In genomic region chr18:49443837-49444236, GRCh38 we compare ENCODE assay signal across 34 cellular contexts. TPM values are rescaled to one million over a fixed set of nuclear protein-coding genes. Genes with fewer than 3 reads are reported as not detected.
DNase-seq lines count a peak whose midpoint lies in the region; FAIRE-seq and TF ChIP-seq lines count a peak whose summit lies in the region.
"Had no signal": no experiment of that assay in that cellular context is flagged by ENCODE, and none has a peak within 500 bp of the region (broad histone marks: within the 10 kb centered on the region; RNA-seq: fewer than 3 reads in every experiment).

No MANE protein-coding gene starts in this region.

- TF ChIP-seq CTCF in D721Med (IDR thresholded peaks at IDR 0.05; ENCODE audit: insufficient read depth, missing control alignments) (no peak), HEK293 (tag by site-specific recombination; IDR thresholded peaks at IDR 0.05) (no peak), PC-9 (conservative IDR thresholded peaks at IDR 0.05) (no peak)

- peaks cover 0 to 3% of the 10 kb centered on the region in 2 experiments; a peak in 1 of 3 replicates for H3K36me3 ChIP-seq in HEK293 (ENCODE audit: control insufficient read depth in 2 of 2, insufficient read depth in 1 of 2, low read length in 2 of 2)
- no peaks in the 10 kb centered on the region for H3K36me3 ChIP-seq in endocrine pancreas (ENCODE audit: control insufficient read depth, insufficient read depth, low read length)
- no peaks in the 10 kb centered on the region for H3K36me3 ChIP-seq in neuronal stem cell (replicated peaks in 1 of 2; ENCODE audit: control insufficient read depth in 2 of 2, insufficient read depth in 2 of 2, low read length in 2 of 2)
- no peaks in the 10 kb centered on the region for H3K36me3 ChIP-seq in PC-9 (ENCODE audit: low read depth)
- H3K36me3 ChIP-seq: BE2C had no signal

- no peak overlapping the region for H3K18ac ChIP-seq in neuronal stem cell (ENCODE audit: low read length)

- H2BK120ac ChIP-seq in neuronal stem cell (ENCODE audit: low read depth, low read length) = no peak overlapping the region

- POLR2A ChIA-PET in HEK293 (lab: Yijun Ruan, JAX) = no interaction called here
- POLR2A ChIA-PET in PC-9 (lab: Charles Lee; ENCODE audit: unreplicated experiment) = no interaction called here

- H3K79me2 ChIP-seq in PC-9 (ENCODE audit: low read depth) = peaks cover 15% of the 10 kb centered on the region; the same call in 1 of the 2 replicates

- H2BK12ac ChIP-seq in neuronal stem cell (ENCODE audit: low read length) = no peak overlapping the region

- peak; percentile 93 for FAIRE-seq in D721Med (lab: Jason Lieb, UNC)
- peak; percentile 56 for FAIRE-seq in islet of Langerhans (lab: Jason Lieb, UNC)
- FAIRE-seq: A204.1, A549 had no signal

- H4K20me1 ChIP-seq in PC-9 (ENCODE audit: insufficient read depth) = peaks cover 5% of the 10 kb centered on the region

- 0 out of 2 replicates have a peak, but pooled peaks cover 3% of the 10 kb centered on the region for H3F3A ChIP-seq in PC-9 (ENCODE audit: insufficient read depth, low read depth)

- no peaks in the 10 kb centered on the region for H3K79me1 ChIP-seq in neuronal stem cell (ENCODE audit: low read depth, low read length)

- H3K9me3 ChIP-seq in HEK293 (ENCODE audit: control insufficient read depth, insufficient read depth, low read depth, low read length) = no peaks in the 10 kb centered on the region
- H3K9me3 ChIP-seq in endocrine pancreas (ENCODE audit: control insufficient read depth, low read length) = no peaks in the 10 kb centered on the region
- H3K9me3 ChIP-seq in neuronal stem cell (replicated peaks in 1 of 2; ENCODE audit: control insufficient read depth in 2 of 2, insufficient read depth in 1 of 2, low read depth in 1 of 2, low read length in 2 of 2) = peaks cover 6 to 20% of the 10 kb centered on the region in 2 donors
- H3K9me3 ChIP-seq in PC-9 (ENCODE audit: insufficient read depth, low read depth) = peaks cover 2% of the 10 kb centered on the region; the same call in 1 of the 2 replicates
- H3K9me3 ChIP-seq: A549, BE2C, Caco-2 had no signal

- no peaks in the 10 kb centered on the region for H3K4me1 ChIP-seq in HEK293 (ENCODE audit: control insufficient read depth, insufficient read depth, low read length)
- peaks cover 4% of the 10 kb centered on the region for H3K4me1 ChIP-seq in endocrine pancreas (ENCODE audit: control insufficient read depth, insufficient read depth, low read length)
- no peaks in the 10 kb centered on the region for H3K4me1 ChIP-seq in neuronal stem cell (ENCODE audit: control insufficient read depth in 2 of 2, insufficient read depth in 1 of 2, low read depth in 1 of 2, low read length in 2 of 2)
- H3K4me1 ChIP-seq in PC-9 (replicated peaks; ENCODE audit: insufficient read depth) = no peaks in the 10 kb centered on the region
- H3K4me1 ChIP-seq: A549; BLaER1; BLaER1 treated with 17β-estradiol and CSF1 and Interleukin-3, amounts not matched to agents 10 nM and 100 nM; Caco-2 had no signal

- no peak overlapping the region for H2BK5ac ChIP-seq in neuronal stem cell (ENCODE audit: low read length)

- H3K4me3 ChIP-seq in HEK293 (ENCODE audit: low read depth, low read length) = no peak overlapping the region
- peak overlapping the region; percentile 0 for H3K4me3 ChIP-seq in endocrine pancreas (ENCODE audit: control insufficient read depth, insufficient read depth, low read length)
- H3K4me3 ChIP-seq in neuronal stem cell (ENCODE audit: low read length in 2 of 2) = no peak overlapping the region
- no peak overlapping the region for H3K4me3 ChIP-seq in PC-9
- H3K4me3 ChIP-seq: A549; BLaER1; BLaER1 treated with 17β-estradiol and CSF1 and Interleukin-3, amounts not matched to agents 10 nM and 100 nM had no signal

- no peak overlapping the region for H3K23ac ChIP-seq in neuronal stem cell (ENCODE audit: low read depth, low read length, poor library complexity)

- H2AFZ ChIP-seq in neuronal stem cell (ENCODE audit: low read length) (no peak overlapping the region), PC-9 (no peak overlapping the region)

- H2BK15ac ChIP-seq in neuronal stem cell (ENCODE audit: low read length) = no peak overlapping the region

- no peak for DNase-seq in D721Med (ENCODE audit: insufficient read length, low spot score)
- no peak for DNase-seq in H4 (ENCODE audit: low spot score)
- DNase-seq in neuronal stem cell (ENCODE audit: low spot score) = no peak
- DNase-seq in NCI-H2081 treated with DMSO at 0.1 percent for 48 hours (lab: John Stamatoyannopoulos, UW) = no peak
- no peak for DNase-seq in PC-9
- DNase-seq: 8988T; ACHN; AML-193; BE2C; C1 segment of cervical spinal cord; Caco-2; Calu3; CD4-positive, alpha-beta memory T cell; CD4-positive, alpha-beta T cell; CD4-positive, CD25-positive, alpha-beta regulatory T cell; CD8-positive, alpha-beta memory T cell; CD8-positive, alpha-beta T cell; COR-L47; DMS 273 treated with DMSO at 0.1 percent for 48 hours; DMS153; DMS53; DMS79; DMS79 treated with DMSO at 0.1 percent for 48 hours; DND-41; EL had no signal

- H4K8ac ChIP-seq in neuronal stem cell (ENCODE audit: low read depth, low read length) = no peak overlapping the region

- no peak overlapping the region for H4K91ac ChIP-seq in neuronal stem cell (ENCODE audit: low read depth, low read length, poor library complexity)

- no peak overlapping the region for H3K4ac ChIP-seq in neuronal stem cell (ENCODE audit: low read length)

- BruUV-seq in PC-9 (replicated peaks; lab: Mats Ljungman, UMichigan) = no TSS peak

- H3K4me2 ChIP-seq in neuronal stem cell (ENCODE audit: insufficient read depth, low read length, poor library complexity, severe bottlenecking) = no peak overlapping the region
- H3K4me2 ChIP-seq in PC-9 = no peak overlapping the region
- H3K4me2 ChIP-seq: A549; BLaER1; BLaER1 treated with 17β-estradiol and CSF1 and Interleukin-3, amounts not matched to agents 10 nM and 100 nM had no signal

- WGBS in neuronal stem cell (ENCODE audit: extremely low coverage in 2 of 2, insufficient read length in 2 of 2, insufficient replicate concordance in 1 of 2), 2 donors = no CpG with 5 or more reads among the region's 2 CpGs

- H3K27ac ChIP-seq in HEK293 (ENCODE audit: extremely low read depth, low read depth, low read length) (no peak overlapping the region), neuronal stem cell (replicated peaks; ENCODE audit: low read length) (no peak overlapping the region), PC-9 (no peak overlapping the region)
- H3K27ac ChIP-seq: 22Rv1; A549; BLaER1; BLaER1 treated with 17β-estradiol and CSF1 and Interleukin-3, amounts not matched to agents 10 nM and 100 nM; C4-2B had no signal

- no peak overlapping the region for H3K9ac ChIP-seq in endocrine pancreas (ENCODE audit: control insufficient read depth, insufficient read depth, low read length)
- no peak overlapping the region for H3K9ac ChIP-seq in neuronal stem cell (ENCODE audit: low read depth, low read length, poor library complexity)
- H3K9ac ChIP-seq: BLaER1; BLaER1 treated with 17β-estradiol and CSF1 and Interleukin-3, amounts not matched to agents 10 nM and 100 nM had no signal

- no peaks in the 10 kb centered on the region for H3K27me3 ChIP-seq in endocrine pancreas (ENCODE audit: control insufficient read depth, insufficient read depth, low read length)
- H3K27me3 ChIP-seq in neuronal stem cell (ENCODE audit: control insufficient read depth in 3 of 3, insufficient read depth in 3 of 3, low read depth in 1 of 3, low read length in 3 of 3) = no peaks in the 10 kb centered on the region
- H3K27me3 ChIP-seq in PC-9 (ENCODE audit: insufficient read depth, low read depth) = no peaks in the 10 kb centered on the region
- H3K27me3 ChIP-seq: BE2C; BLaER1; BLaER1 treated with 17β-estradiol and CSF1 and Interleukin-3, amounts not matched to agents 10 nM and 100 nM had no signal

- intact Hi-C loops in PC-9 (cut with micrococcal nuclease; ENCODE audit: unreplicated experiment) = loop anchor here (10.0 kb wide), 1 partner anchor 1409 kb away; no protein-coding TSS in a partner anchor

- no peak overlapping the region for H3K14ac ChIP-seq in neuronal stem cell (ENCODE audit: low read length)

- H2AK5ac ChIP-seq in neuronal stem cell (ENCODE audit: low read depth, low read length) = no peak overlapping the region

- CTCF ChIA-PET in HEK293 (lab: Yijun Ruan, JAX) = interaction anchor here (0.7 to 1.7 kb wide), 4 partner anchors 11 to 206 kb away, joined by 3 to 5 read pairs (median 4); no protein-coding TSS in a partner anchor
- CTCF ChIA-PET in PC-9 (lab: Charles Lee) = no interaction called here

- no peaks in the 10 kb centered on the region; the same call in 1 of the 2 replicates for H3K9me2 ChIP-seq in PC-9 (ENCODE audit: insufficient read depth)

TF ChIP-seq in HEK293, 187 proteins besides CTCF, POLR2A, EP300 and RAD21:
- TF ChIP-seq ZNF510 (tag by site-specific recombination; IDR thresholded peaks at IDR 0.05; ENCODE audit: insufficient replicate concordance) (peak; percentile 96), ZSCAN5A (tag by site-specific recombination; IDR thresholded peaks at IDR 0.05) (no peak)
TF ChIP-seq in HEK293: peak in this region for 1.

RNA-seq across cellular contexts. Expression of gene DYM, which starts 16.6 kb away (rescaled TPM):
- 54.3 and 67.7 TPM in 2 replicates for total RNA-seq in H4 (2014; rRNA removed; shearing (Covaris generic))
- polyA plus RNA-seq in neuronal stem cell (2013, experiment 1 of 2) = 46.2 TPM
- 49.2 TPM for polyA plus RNA-seq in neuronal stem cell (2013, experiment 2 of 2)
- 28.0 and 40.8 TPM in 2 replicates for total RNA-seq in PC-9 (2021)

RNA-seq across cellular contexts. Expression of gene C18orf32, which starts 43.2 kb away (rescaled TPM):
- 50.1 and 74.5 TPM in 2 replicates for total RNA-seq in H4 (2014; rRNA removed; shearing (Covaris generic))
- 77.9 TPM for polyA plus RNA-seq in neuronal stem cell (2013, experiment 1 of 2)
- polyA plus RNA-seq in neuronal stem cell (2013, experiment 2 of 2) = 78.9 TPM
- 11.3 and 19.2 TPM in 2 replicates for total RNA-seq in PC-9 (2021)

RNA-seq across cellular contexts. Expression of gene RPL17, which starts 48.4 kb away (rescaled TPM):
- 2,388 and 2,408 TPM in 2 replicates for total RNA-seq in H4 (2014; rRNA removed; shearing (Covaris generic))
- polyA plus RNA-seq in neuronal stem cell (2013, experiment 1 of 2) = 5,551 TPM
- polyA plus RNA-seq in neuronal stem cell (2013, experiment 2 of 2) = 5,737 TPM
- 1,187 and 1,243 TPM in 2 replicates for total RNA-seq in PC-9 (2021)
